Comparison of ENCODE assay signal across 24 cellular contexts in the genomic region with DNA sequence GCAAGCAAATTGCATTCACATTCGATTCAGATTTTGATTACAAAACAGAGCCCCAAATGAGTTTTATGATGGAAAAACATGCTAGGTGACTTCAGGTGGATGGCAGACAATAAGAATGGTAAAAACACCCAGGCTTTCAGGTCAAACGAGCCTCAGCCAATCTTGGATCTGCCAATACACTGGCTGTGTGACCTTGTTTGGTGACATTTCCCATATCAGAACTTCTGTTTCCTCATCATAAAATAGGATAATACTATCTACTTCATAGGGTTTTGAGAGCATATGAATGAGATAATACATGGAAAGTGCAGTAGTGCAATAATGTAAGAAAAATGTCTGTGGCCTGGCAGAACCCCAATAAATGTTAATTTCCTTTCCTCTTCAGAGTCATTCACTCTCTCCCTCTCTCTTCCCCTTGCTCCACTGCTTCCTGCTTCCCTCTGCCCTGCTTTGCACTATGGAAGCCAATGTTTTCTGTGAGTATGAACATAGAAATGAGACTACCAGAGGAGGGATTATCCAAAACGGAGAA. TPM values are rescaled to one million over a fixed set of nuclear protein-coding genes. Genes with fewer than 3 reads are reported as not detected.
A peak's percentile ranks its signal among the peaks of the same experiment; 100 is the strongest.
DNase-seq lines count a peak whose midpoint lies in the region; FAIRE-seq and TF ChIP-seq lines count a peak whose summit lies in the region.
"Had no signal": no experiment of that assay in that cellular context is flagged by ENCODE, and none has a peak within 500 bp of the region (broad histone marks: within the 10 kb centered on the region; RNA-seq: fewer than 3 reads in every experiment).

No MANE protein-coding gene starts in this region.

- 79% methylated on average over 3 of the region's 3 CpGs for WGBS in hepatocyte (ENCODE audit: low lambda C conversion rate, missing lambda C conversion rate)
- WGBS in tibial nerve, 2 donors: 64 to 65% methylated on average over 3 of the region's 3 CpGs

- H3K27ac ChIP-seq in astrocyte (ENCODE audit: low read depth, low read length) (no peak overlapping the region), hepatocyte (peak overlapping the region; percentile 25), tibial nerve (no peak overlapping the region)
- H3K27ac ChIP-seq: foreskin keratinocyte, left lung had no signal

- no peak for TF ChIP-seq POLR2A in tibial nerve (IDR thresholded peaks at IDR 0.05)

- H3K9me2 ChIP-seq in hepatocyte (replicated peaks; ENCODE audit: insufficient read depth): no peaks in the 10 kb centered on the region

- H3K9me3 ChIP-seq in MG63: peaks cover 4% of the 10 kb centered on the region; the same call in 1 of the 2 replicates
- no peaks in the 10 kb centered on the region for H3K9me3 ChIP-seq in astrocyte (ENCODE audit: insufficient read depth, low read depth, low read length)
- no peaks in the 10 kb centered on the region for H3K9me3 ChIP-seq in hepatocyte (ENCODE audit: low read depth)
- peaks cover 0 to 11% (median 0%) of the 10 kb centered on the region in 4 donors for H3K9me3 ChIP-seq in tibial nerve

- peaks cover 4% of the 10 kb centered on the region for H3K4me1 Mint-ChIP-seq in astrocyte (ENCODE audit: low read depth, unreplicated experiment)
- H3K4me1 Mint-ChIP-seq: CD4-positive, CD25-positive, alpha-beta regulatory T cell had no signal

- H3K4me1 ChIP-seq in astrocyte (ENCODE audit: insufficient read depth, low read length) (peaks cover 23% of the 10 kb centered on the region), hepatocyte (ENCODE audit: insufficient read depth) (peaks cover 9% of the 10 kb centered on the region), tibial nerve (no peaks in the 10 kb centered on the region)
- H3K4me1 ChIP-seq: HAP-1, left lung had no signal

- H3K4me3 Mint-ChIP-seq in astrocyte (ENCODE audit: unreplicated experiment): no peak overlapping the region
- H3K4me3 Mint-ChIP-seq: CD4-positive, CD25-positive, alpha-beta regulatory T cell; T-helper 2 cell treated with Interferon-gamma antibody and Interleukin-4, amounts not matched to agents 5 μg/mL and 100 μg/mL, for 36 hours had no signal

- H3K36me3 Mint-ChIP-seq in astrocyte (ENCODE audit: low read depth, unreplicated experiment): peaks cover 16% of the 10 kb centered on the region

- peak; percentile 64 for DNase-seq in AG10803 (ENCODE audit: low read depth)
- peak; percentile 23 for DNase-seq in MG63
- DNase-seq in astrocyte (ENCODE audit: low read depth): peak; percentile 82
- no peak for DNase-seq in hepatocyte (ENCODE audit: low spot score)
- DNase-seq in tibial nerve (ENCODE audit: low spot score in 2 of 2): no peak
- no peak for DNase-seq in GOT3 (lab: John Stamatoyannopoulos, UW)
- DNase-seq in activated CD4-positive, alpha-beta T cell treated with anti-CD3 and anti-CD28 coated beads for 48 hours: no peak
- no peak for DNase-seq in NCI-H1105 treated with DMSO at 0.1 percent for 48 hours (lab: John Stamatoyannopoulos, UW)
- DNase-seq: activated CD8-positive, alpha-beta memory T cell treated with anti-CD3 and anti-CD28 coated beads, Interleukin-2, amount 50 U/mL, for 4 hours; activated gamma-delta T cell; amygdala; CD4-positive, CD25-positive, alpha-beta regulatory T cell; DMS153; foreskin keratinocyte; left lung; NCI-H2081 treated with DMSO at 0.1 percent for 48 hours; NCI-H526; retina; stimulated activated CD4-positive, alpha-beta T cell treated with anti-CD3 and anti-CD28 coated beads, Interleukin-15, amount 100 ng/mL, for 24 hours; stimulated activated naive CD4-positive, alpha-beta T cell; trophoblast cell had no signal

- H3K4me2 ChIP-seq in astrocyte (ENCODE audit: low read length) (peak overlapping the region; percentile 14), hepatocyte (no peak overlapping the region)

- H3K27me3 Mint-ChIP-seq in astrocyte (ENCODE audit: low read depth, unreplicated experiment): no peaks in the 10 kb centered on the region
- H3K27me3 Mint-ChIP-seq: CD4-positive, CD25-positive, alpha-beta regulatory T cell had no signal

- H4K20me1 ChIP-seq in astrocyte (ENCODE audit: insufficient read depth, low read length) (no peaks in the 10 kb centered on the region), hepatocyte (ENCODE audit: insufficient read depth, poor library complexity, severe bottlenecking) (no peaks in the 10 kb centered on the region)

- H2AFZ ChIP-seq in astrocyte (ENCODE audit: low read depth, low read length): no peak overlapping the region
- no peak overlapping the region for H2AFZ ChIP-seq in hepatocyte

- no peak overlapping the region for H3K27ac Mint-ChIP-seq in astrocyte (ENCODE audit: unreplicated experiment)
- H3K27ac Mint-ChIP-seq: CD4-positive, CD25-positive, alpha-beta regulatory T cell; T-helper 2 cell treated with Interferon-gamma antibody and Interleukin-4, amounts not matched to agents 5 μg/mL and 100 μg/mL, for 36 hours had no signal

- no peak overlapping the region for H3K4me3 ChIP-seq in AG10803 (ENCODE audit: low read length)
- no peak overlapping the region for H3K4me3 ChIP-seq in MG63
- H3K4me3 ChIP-seq in astrocyte (ENCODE audit: insufficient read depth, low read depth, low read length): no peak overlapping the region
- H3K4me3 ChIP-seq in hepatocyte: no peak overlapping the region
- H3K4me3 ChIP-seq in tibial nerve: no peak overlapping the region
- H3K4me3 ChIP-seq: HAP-1, left lung had no signal

- peaks cover 12% of the 10 kb centered on the region for H3K9me3 Mint-ChIP-seq in astrocyte (ENCODE audit: unreplicated experiment)

- TF ChIP-seq CTCF in AG10803 (conservative IDR thresholded peaks at IDR 0.05; ENCODE audit: low read length): no peak
- TF ChIP-seq CTCF in astrocyte (IDR thresholded peaks at IDR 0.05; ENCODE audit: insufficient read depth, low read depth, low read length): no peak
- no peak for TF ChIP-seq CTCF in hepatocyte (IDR thresholded peaks at IDR 0.05; ENCODE audit: poor library complexity)
- TF ChIP-seq CTCF in tibial nerve (IDR thresholded peaks at IDR 0.05): no peak

- H3K79me2 ChIP-seq in astrocyte (ENCODE audit: insufficient read depth, low read length): peaks cover 4% of the 10 kb centered on the region
- H3K79me2 ChIP-seq in hepatocyte: peaks cover 25% of the 10 kb centered on the region

- no peak for FAIRE-seq in astrocyte (lab: Jason Lieb, UNC)
- FAIRE-seq: GM19239 had no signal

- no peak overlapping the region for H3K9ac ChIP-seq in astrocyte (ENCODE audit: low read length)

- no peak for TF ChIP-seq EP300 in tibial nerve (IDR thresholded peaks at IDR 0.05)

- H3K36me3 ChIP-seq in MG63 (no peaks in the 10 kb centered on the region), astrocyte (ENCODE audit: insufficient read depth, low read length) (no peaks in the 10 kb centered on the region), hepatocyte (replicated peaks; ENCODE audit: insufficient read depth, low read depth) (no peaks in the 10 kb centered on the region), tibial nerve (no peaks in the 10 kb centered on the region)
- H3K36me3 ChIP-seq: HAP-1, left lung had no signal

- H3K27me3 ChIP-seq in MG63 (no peaks in the 10 kb centered on the region), astrocyte (ENCODE audit: insufficient read depth, low read length) (no peaks in the 10 kb centered on the region), hepatocyte (no peaks in the 10 kb centered on the region), tibial nerve (no peaks in the 10 kb centered on the region)
- H3K27me3 ChIP-seq: foreskin keratinocyte, left lung had no signal

RNA-seq across cellular contexts. Expression of a gene that starts 54.7 kb away (rescaled TPM):
- 0.26 and 1.2 TPM in 2 replicates for total RNA-seq in MG63 (2014; rRNA removed; shearing (Covaris generic); ENCODE audit: low replicate concordance)
- total RNA-seq in astrocyte (8.6 and 12.3 TPM in 2 replicates), hepatocyte (32.0 and 35.1 TPM in 2 replicates), tibial nerve (1 to 10 TPM; 1.0 to 5.1 (median 2.0) TPM)
- 34.1 and 35.4 TPM in 2 replicates for polyA plus RNA-seq in hepatocyte

Comparison
In these comparisons a context has a peak if more than half of its experiments do, and no peak if none do; other contexts are left out.
1. DNase-seq: peak in AG10803 (single experiment), MG63 (single experiment) and astrocyte (single experiment); none in hepatocyte (single experiment), tibial nerve (0 of 2), GOT3 (single experiment), activated CD4-positive, alpha-beta T cell treated with anti-CD3 and anti-CD28 coated beads for 48 hours (single experiment) and NCI-H1105 treated with DMSO at 0.1 percent for 48 hours (single experiment).